20 cellular contexts compared by ENCODE assay signal in genomic region chr2:5589183-5589582, GRCh38.
"Had no signal": no experiment of that assay in that cellular context is flagged by ENCODE, and none has a peak within 500 bp of the region (broad histone marks: within the 10 kb centered on the region; RNA-seq: fewer than 3 reads in every experiment).

No MANE protein-coding gene starts in this region.

- H3K4me1 ChIP-seq: gastrocnemius medialis, heart left ventricle, lower lobe of right lung, neural progenitor cell, parathyroid adenoma, right lobe of liver, tibial nerve, upper lobe of left lung, uterus had no signal

- H3K27me3 ChIP-seq: hepatocyte, neural progenitor cell, right lobe of liver, tibial nerve, upper lobe of left lung, uterus had no signal

- H3K4me2 ChIP-seq: hepatocyte, neural progenitor cell had no signal

- H3K27ac ChIP-seq: gastrocnemius medialis, heart left ventricle, hepatocyte, lower lobe of right lung, neural progenitor cell, parathyroid adenoma, right lobe of liver, thoracic aorta, tibial nerve, upper lobe of left lung, uterus had no signal

- H3K4me3 ChIP-seq: gastrocnemius medialis, heart left ventricle, hepatocyte, lower lobe of right lung, neural progenitor cell, right lobe of liver, thoracic aorta, tibial nerve, upper lobe of left lung, uterus had no signal

- H3K9ac ChIP-seq: neural progenitor cell, parathyroid adenoma had no signal

- FAIRE-seq: keratinocyte, small intestine had no signal

- DNase-seq: cortex of kidney; effector memory CD8-positive, alpha-beta T cell; gastrocnemius medialis; heart left ventricle; left ventricle myocardium superior; lower lobe of right lung; naive thymus-derived CD4-positive, alpha-beta T cell; right lobe of liver; small intestine; stimulated activated CD4-positive, alpha-beta T cell treated with anti-CD3 and anti-CD28 coated beads, Interleukin-15, amount 100 ng/mL, for 24 hours; stimulated activated CD4-positive, alpha-beta T cell treated with anti-CD3 and anti-CD28 coated beads, Interleukin-2, amount 100 ng/mL, for 48 hours; stimulated activated naive B cell treated with anti-CD40 and anti-IgM and Interleukin-4, amounts not matched to agents 10 μg/mL and 1 μg/mL and 100 μg/mL, for 72 hours; upper lobe of left lung; uterus had no signal

- H3K9me3 ChIP-seq: gastrocnemius medialis, heart left ventricle, lower lobe of right lung, right lobe of liver, thoracic aorta, tibial nerve, upper lobe of left lung, uterus had no signal

- H2AFZ ChIP-seq: hepatocyte, neural progenitor cell, parathyroid adenoma had no signal

- H3K36me3 ChIP-seq: gastrocnemius medialis, heart left ventricle, lower lobe of right lung, neural progenitor cell, right lobe of liver, thoracic aorta, tibial nerve, upper lobe of left lung, uterus had no signal

- H3K79me2 ChIP-seq: hepatocyte, parathyroid adenoma had no signal
